8 cellular contexts compared by ENCODE assay signal in the genomic region with DNA sequence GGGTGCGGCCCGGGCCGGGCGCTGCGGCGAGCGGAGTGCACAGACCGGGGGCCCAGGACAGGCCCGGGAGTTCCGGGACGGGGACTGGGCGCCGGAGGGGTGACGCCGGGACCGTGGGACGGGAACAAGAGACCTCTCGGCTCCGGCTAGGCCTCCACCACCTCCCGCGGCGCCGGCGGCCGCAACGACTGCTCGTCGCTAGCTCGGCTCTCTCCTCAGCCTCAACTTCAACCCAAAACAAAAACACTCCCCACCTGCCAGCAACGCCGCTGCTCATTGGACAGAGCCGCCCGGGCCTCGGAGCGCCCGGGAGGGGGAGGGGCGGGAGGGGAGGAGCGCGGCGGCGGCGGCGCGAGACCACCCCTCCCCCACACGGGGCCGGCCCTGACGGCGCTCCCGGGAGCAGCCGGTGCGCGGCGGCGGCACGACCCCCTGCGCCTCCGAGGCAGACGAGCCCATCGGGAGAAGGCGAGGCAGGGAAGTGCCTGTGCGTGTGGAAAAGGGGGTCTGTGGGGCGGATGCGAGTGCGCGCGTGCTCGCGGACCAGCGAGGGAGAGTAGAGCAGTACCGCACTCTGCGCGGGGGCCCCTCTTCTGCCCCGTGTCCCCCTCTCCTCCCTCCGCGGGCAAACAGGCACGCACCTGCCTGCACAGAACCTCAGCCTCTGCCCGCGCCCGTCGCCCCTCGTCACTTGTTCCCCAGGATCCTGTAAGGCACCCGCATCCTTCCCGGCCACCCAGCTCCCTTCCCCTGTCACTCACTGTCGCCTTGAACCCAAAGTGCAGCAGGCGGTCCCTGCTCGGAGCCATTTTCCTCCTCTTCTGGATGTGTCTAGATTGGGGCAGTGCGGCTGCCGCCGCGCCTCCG. TPM values are rescaled to one million over a fixed set of nuclear protein-coding genes. Genes with fewer than 3 reads are reported as not detected.
DNase-seq lines count a peak whose midpoint lies in the region; ATAC-seq lines count a peak whose summit lies in the region.

A gene with protein sequence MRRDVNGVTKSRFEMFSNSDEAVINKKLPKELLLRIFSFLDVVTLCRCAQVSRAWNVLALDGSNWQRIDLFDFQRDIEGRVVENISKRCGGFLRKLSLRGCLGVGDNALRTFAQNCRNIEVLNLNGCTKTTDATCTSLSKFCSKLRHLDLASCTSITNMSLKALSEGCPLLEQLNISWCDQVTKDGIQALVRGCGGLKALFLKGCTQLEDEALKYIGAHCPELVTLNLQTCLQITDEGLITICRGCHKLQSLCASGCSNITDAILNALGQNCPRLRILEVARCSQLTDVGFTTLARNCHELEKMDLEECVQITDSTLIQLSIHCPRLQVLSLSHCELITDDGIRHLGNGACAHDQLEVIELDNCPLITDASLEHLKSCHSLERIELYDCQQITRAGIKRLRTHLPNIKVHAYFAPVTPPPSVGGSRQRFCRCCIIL (minus strand): TSS at position 215 of the 867 bp plus-strand sequence. CDS start 224 bp downstream, outside the sequence.

- CTCF ChIA-PET in activated CD8-positive, alpha-beta memory T cell treated with anti-CD3 and anti-CD28 coated beads, Interleukin-2, amount 10 ng/mL, durations not matched to agents 7 days and 5 days (lab: Charles Lee), result interaction anchor here (1.0 to 1.9 kb wide), 4 partner anchors 9 to 158 kb away, joined by 3 to 7 read pairs (median 4); a partner anchor contains a TSS

- no peak within 1 kb of the TSS for H3K4ac ChIP-seq in mesendoderm (ENCODE audit: low read depth, low read length)

- peaks cover 46% of the 10 kb centered on the region for H3K4me1 Mint-ChIP-seq in activated CD8-positive, alpha-beta memory T cell treated with anti-CD3 and anti-CD28 coated beads, Interleukin-2, amount 10 ng/mL, durations not matched to agents 7 days and 5 days

- peaks cover 13% of the 10 kb centered on the region for H3K27me3 ChIP-seq in NT2/D1 (ENCODE audit: insufficient read depth, insufficient read length)
- no peaks in the 10 kb centered on the region for H3K27me3 ChIP-seq in endocrine pancreas (ENCODE audit: control insufficient read depth, insufficient read depth, low read length)
- no peaks in the 10 kb centered on the region for H3K27me3 ChIP-seq in mesendoderm (ENCODE audit: insufficient read depth, low read length, poor library complexity)

- peak within 1 kb of the TSS; percentile 100 for H3K4me2 ChIP-seq in mesendoderm (ENCODE audit: low read length)

- H3K36me3 ChIP-seq in NT2/D1 (ENCODE audit: insufficient read depth, insufficient read length, low read length), result peaks cover 15% of the 10 kb centered on the region
- no peaks in the 10 kb centered on the region for H3K36me3 ChIP-seq in endocrine pancreas (ENCODE audit: control insufficient read depth, insufficient read depth, low read length)
- H3K36me3 ChIP-seq in mesendoderm (ENCODE audit: control insufficient read depth, insufficient read depth, low read length), result no peaks in the 10 kb centered on the region

- H3K79me1 ChIP-seq in mesendoderm (ENCODE audit: low read length), result no peaks in the 10 kb centered on the region

- DNase-seq in CMK (ENCODE audit: low read depth) (peak; percentile 79), HUDEP-2 (lab: John Stamatoyannopoulos, UW; ENCODE audit: unreplicated experiment in 76 of 76) (peak in 75 of 76 experiments; percentile 30 to 92 (median 79)), NT2/D1 (ENCODE audit: low read depth, low spot score) (peak; percentile 71), mesendoderm (peak; percentile 95)
- peak; percentile 94 for DNase-seq in activated CD8-positive, alpha-beta memory T cell treated with anti-CD3 and anti-CD28 coated beads, Interleukin-2, amount 10 ng/mL, durations not matched to agents 7 days and 5 days
- peak; percentile 88 for DNase-seq in stimulated activated CD8-positive, alpha-beta memory T cell treated with anti-CD3 and anti-CD28 coated beads, Interleukin-12 subunit alpha, Interleukin-12 subunit beta, amount 100 ng/mL, for 24 hours (ENCODE audit: extremely low read depth)

- H3K4me3 Mint-ChIP-seq in activated CD8-positive, alpha-beta memory T cell treated with anti-CD3 and anti-CD28 coated beads, Interleukin-2, amount 10 ng/mL, durations not matched to agents 7 days and 5 days, result peak within 1 kb of the TSS; percentile 96

- H2AK5ac ChIP-seq in mesendoderm (ENCODE audit: low read length), result no peak within 1 kb of the TSS

- H4K5ac ChIP-seq in mesendoderm (ENCODE audit: low read length), result no peak within 1 kb of the TSS

- H3K9me3 Mint-ChIP-seq in activated CD8-positive, alpha-beta memory T cell treated with anti-CD3 and anti-CD28 coated beads, Interleukin-2, amount 10 ng/mL, durations not matched to agents 7 days and 5 days (ENCODE audit: low read depth), result no peaks in the 10 kb centered on the region

- no peak within 1 kb of the TSS for H3K18ac ChIP-seq in mesendoderm (ENCODE audit: low read length)

- H2BK15ac ChIP-seq in mesendoderm (replicated peaks; ENCODE audit: low read depth), result no peak within 1 kb of the TSS

- H3K4me1 ChIP-seq in NT2/D1 (ENCODE audit: insufficient read depth, insufficient read length), result no peaks in the 10 kb centered on the region
- peaks cover 14% of the 10 kb centered on the region for H3K4me1 ChIP-seq in endocrine pancreas (ENCODE audit: control insufficient read depth, insufficient read depth, low read length)
- H3K4me1 ChIP-seq in mesendoderm (ENCODE audit: control insufficient read depth, low read depth, low read length), result no peaks in the 10 kb centered on the region

- H3K9ac ChIP-seq in NT2/D1 (ENCODE audit: insufficient read length, low read depth) (peak within 1 kb of the TSS; percentile 92), endocrine pancreas (ENCODE audit: control insufficient read depth, insufficient read depth, low read length) (peak within 1 kb of the TSS; percentile 94), mesendoderm (ENCODE audit: low read length) (peak within 1 kb of the TSS; percentile 75)

- WGBS in mesendoderm (ENCODE audit: extremely low coverage, insufficient coverage, low lambda C conversion rate), result no CpG with 5 or more reads among the region's 91 CpGs

- H2BK5ac ChIP-seq in mesendoderm (ENCODE audit: low read length), result no peak within 1 kb of the TSS

- no peak within 1 kb of the TSS for H3K23ac ChIP-seq in mesendoderm (ENCODE audit: low read length)

- peaks cover 3% of the 10 kb centered on the region for H3K36me3 Mint-ChIP-seq in activated CD8-positive, alpha-beta memory T cell treated with anti-CD3 and anti-CD28 coated beads, Interleukin-2, amount 10 ng/mL, durations not matched to agents 7 days and 5 days

- H3K79me2 ChIP-seq in mesendoderm (ENCODE audit: control insufficient read depth, insufficient read depth, low read length), result no peaks in the 10 kb centered on the region

- no peaks in the 10 kb centered on the region for H3K27me3 Mint-ChIP-seq in activated CD8-positive, alpha-beta memory T cell treated with anti-CD3 and anti-CD28 coated beads, Interleukin-2, amount 10 ng/mL, durations not matched to agents 7 days and 5 days

- ATAC-seq in GM21360 (IDR thresholded peaks at IDR 0.05; ENCODE audit: unreplicated experiment), result peak; percentile 62
- peak; percentile 77 for ATAC-seq in activated CD8-positive, alpha-beta memory T cell treated with anti-CD3 and anti-CD28 coated beads, Interleukin-2, amount 10 ng/mL, durations not matched to agents 7 days and 5 days

- H3K56ac ChIP-seq in mesendoderm (ENCODE audit: low read length), result peak within 1 kb of the TSS; percentile 90

- no peak within 1 kb of the TSS for H4K8ac ChIP-seq in mesendoderm (ENCODE audit: low read depth, low read length)

- H3K27ac Mint-ChIP-seq in activated CD8-positive, alpha-beta memory T cell treated with anti-CD3 and anti-CD28 coated beads, Interleukin-2, amount 10 ng/mL, durations not matched to agents 7 days and 5 days, result peak within 1 kb of the TSS; percentile 95

- H3K9me3 ChIP-seq in NT2/D1 (ENCODE audit: insufficient read depth, low read length) (no peaks in the 10 kb centered on the region), endocrine pancreas (ENCODE audit: control insufficient read depth, low read length) (no peaks in the 10 kb centered on the region)

- peak within 1 kb of the TSS; percentile 47 for H3K27ac ChIP-seq in mesendoderm (ENCODE audit: low read depth, low read length)

- peak within 1 kb of the TSS; percentile 92 for H3K4me3 ChIP-seq in NT2/D1 (ENCODE audit: insufficient read length, low read depth)
- H3K4me3 ChIP-seq in endocrine pancreas (ENCODE audit: control insufficient read depth, insufficient read depth, low read length), result peak within 1 kb of the TSS; percentile 79
- H3K4me3 ChIP-seq in mesendoderm (ENCODE audit: low read length), result peak within 1 kb of the TSS; percentile 89

- H2BK120ac ChIP-seq in mesendoderm (ENCODE audit: low read depth, low read length), result no peak within 1 kb of the TSS

RNA-seq across cellular contexts. Expression of the gene that starts here (rescaled TPM):
- total RNA-seq in activated CD8-positive, alpha-beta memory T cell treated with anti-CD3 and anti-CD28 coated beads, Interleukin-2, amount 10 ng/mL, durations not matched to agents 7 days and 5 days, result 10 to 100 TPM; 12.9 to 14.1 TPM
- polyA plus RNA-seq in mesendoderm (2013, experiment 1 of 2), result 3.4 TPM
- polyA plus RNA-seq in mesendoderm (2013, experiment 2 of 2), result 3.5 TPM

Comparison
In these comparisons a context has a peak if more than half of its experiments do, and no peak if none do; other contexts are left out.
1. Peak in every context shown above with its lines: DNase-seq, ATAC-seq, H3K4me3 ChIP-seq and H3K27ac ChIP-seq.